8 cellular contexts compared by ENCODE assay signal in the genomic region with DNA sequence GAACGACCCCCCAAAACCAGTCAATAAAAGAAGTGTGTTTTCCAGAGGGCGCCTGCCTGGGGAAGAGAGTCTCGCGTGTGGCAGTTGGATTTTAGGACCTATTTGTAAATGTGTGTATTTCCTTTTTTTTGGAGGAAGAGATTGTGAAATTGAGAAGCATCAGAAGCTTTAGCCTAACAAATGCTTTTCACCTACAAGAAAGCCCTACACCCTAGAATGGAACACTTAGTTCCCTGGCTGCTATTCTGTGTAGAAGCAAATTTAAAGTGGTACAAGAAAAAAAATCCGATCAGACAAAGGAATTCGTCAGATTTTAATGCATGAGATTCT. TPM values are rescaled to one million over a fixed set of nuclear protein-coding genes. Genes with fewer than 3 reads are reported as not detected.
DNase-seq lines count a peak whose midpoint lies in the region; ATAC-seq and TF ChIP-seq lines count a peak whose summit lies in the region.

No MANE protein-coding gene starts in this region.

- no peaks in the 10 kb centered on the region for H3K27me3 ChIP-seq in breast epithelium
- H3K27me3 ChIP-seq in mononuclear cell (ENCODE audit: insufficient read depth, low read length), result no peaks in the 10 kb centered on the region

- peaks cover 2 to 5% (median 3%) of the 10 kb centered on the region in 3 donors for H3K27me3 Mint-ChIP-seq in CD14-positive monocyte (ENCODE audit: low read depth in 3 of 3)

- H3K4me3 ChIP-seq in breast epithelium (peak overlapping the region; percentile 88 to 96 (median 95)), mononuclear cell (ENCODE audit: low read length) (peak overlapping the region; percentile 85)

- ATAC-seq in HG03571 (IDR thresholded peaks at IDR 0.05; ENCODE audit: unreplicated experiment) (no peak), HG03521 (IDR thresholded peaks at IDR 0.05; ENCODE audit: unreplicated experiment) (no peak), GM19328 (IDR thresholded peaks at IDR 0.05; ENCODE audit: unreplicated experiment) (no peak), HG02588 (IDR thresholded peaks at IDR 0.05; ENCODE audit: unreplicated experiment) (no peak)

- DNase-seq in CD14-positive monocyte (ENCODE audit: low spot score) (no peak), KBM-7 (peak; percentile 52), breast epithelium (ENCODE audit: low spot score in 2 of 2) (no peak)

- in situ Hi-C loops in KBM-7 (cut with MboI; ENCODE audit: low pct_unique_long_range_greater_than_20kb, low sequenced_read_pairs), result no loop called here

- H3K9me3 ChIP-seq in breast epithelium, result no peaks in the 10 kb centered on the region
- H3K9me3 ChIP-seq in mononuclear cell (ENCODE audit: low read depth, low read length), result no peaks in the 10 kb centered on the region

- TF ChIP-seq POLR2A in breast epithelium (IDR thresholded peaks at IDR 0.05), result no peak

- intact Hi-C loops in CD14-positive monocyte (cut with micrococcal nuclease), result loop anchor here (2.0 to 5.0 kb wide), 3 partner anchors 37 to 69 kb away; no protein-coding TSS in a partner anchor
- intact Hi-C loops in breast epithelium (cut with DNase I; ENCODE audit: low total_unique reads), result no loop called here

- peaks cover 2 to 34% of the 10 kb centered on the region in 2 donors for H3K36me3 Mint-ChIP-seq in CD14-positive monocyte

- no peaks in the 10 kb centered on the region for H3K36me3 ChIP-seq in breast epithelium

- peak overlapping the region; percentile 94 to 97 (median 95) for H3K27ac Mint-ChIP-seq in CD14-positive monocyte

- peak overlapping the region; percentile 99 for H3K4me3 Mint-ChIP-seq in CD14-positive monocyte

- TF ChIP-seq CTCF in CD14-positive monocyte (IDR thresholded peaks at IDR 0.05) (no peak), breast epithelium (IDR thresholded peaks at IDR 0.05) (no peak)

- peaks cover 3 to 9% of the 10 kb centered on the region in 2 donors for H3K4me1 ChIP-seq in breast epithelium
- H3K4me1 ChIP-seq in mononuclear cell (ENCODE audit: insufficient read depth, low read length), result peaks cover 31% of the 10 kb centered on the region

- peaks cover 0 to 2% (median 0%) of the 10 kb centered on the region in 7 donors for H3K9me3 Mint-ChIP-seq in CD14-positive monocyte

- peaks cover 32% of the 10 kb centered on the region for H3K4me1 Mint-ChIP-seq in CD14-positive monocyte

- peak overlapping the region; percentile 98 to 100 for H3K27ac ChIP-seq in breast epithelium

RNA-seq across cellular contexts. Expression of gene RCOR1, which starts 1.4 kb away (rescaled TPM):
- polyA plus RNA-seq in CD14-positive monocyte, result 1 to 10 TPM; 2.1 to 2.3 TPM
- total RNA-seq in breast epithelium, result 10 to 100 TPM; 15.7 to 21.8 (median 20.3) TPM
- 32.6 TPM for total RNA-seq in mononuclear cell
